Comparison of ENCODE assay signal across 18 cellular contexts in genomic region chr5:14914603-14915277, GRCh38. TPM values are rescaled to one million over a fixed set of nuclear protein-coding genes. Genes with fewer than 3 reads are reported as not detected.
DNase-seq lines count a peak whose midpoint lies in the region; ATAC-seq and TF ChIP-seq lines count a peak whose summit lies in the region.
"Had no signal": no experiment of that assay in that cellular context is flagged by ENCODE, and none has a peak within 500 bp of the region (broad histone marks: within the 10 kb centered on the region; RNA-seq: fewer than 3 reads in every experiment).

No MANE protein-coding gene starts in this region.

- H3K27me3 ChIP-seq in left lung (no peaks in the 10 kb centered on the region), WERI-Rb-1 (ENCODE audit: insufficient read depth, low read depth, severe bottlenecking) (no peaks in the 10 kb centered on the region)

- H3K27ac ChIP-seq in left lung = no peak overlapping the region
- no peak overlapping the region for H3K27ac ChIP-seq in WERI-Rb-1
- H3K27ac ChIP-seq: prostate gland had no signal

- intact Hi-C loops in left lung (cut with DNase I) = no loop called here
- intact Hi-C loops in posterior vena cava (cut with DNase I) = no loop called here

- in situ Hi-C loops in astrocyte of the spinal cord (cut with HindIII; ENCODE audit: low sequenced_read_pairs) = no loop called here

- peak; percentile 14 for DNase-seq in COLO829 (ENCODE audit: low spot score)
- DNase-seq in HS-5 (ENCODE audit: low read depth) = peak; percentile 63
- DNase-seq in astrocyte of the spinal cord (ENCODE audit: low read depth, low spot score) = peak; percentile 83
- peak; percentile 25 for DNase-seq in kidney tubule cell (ENCODE audit: low spot score)
- DNase-seq in left lung = no peak
- DNase-seq in posterior vena cava (ENCODE audit: low spot score) = no peak
- no peak for DNase-seq in WERI-Rb-1
- DNase-seq: activated CD4-positive, alpha-beta T cell treated with anti-CD3 and anti-CD28 coated beads, Interleukin-2, amount 50 U/mL, for 4 hours; amygdala; CD8-positive, alpha-beta memory T cell; GOT3; NCI-H1436; NCI-H774; stimulated activated CD4-positive, alpha-beta T cell treated with anti-CD3 and anti-CD28 coated beads, Interleukin-2, amount 100 ng/mL, for 24 hours; stimulated activated naive CD4-positive, alpha-beta T cell; SW 1271 had no signal

- no peak for TF ChIP-seq CTCF in astrocyte of the spinal cord (IDR thresholded peaks at IDR 0.05; ENCODE audit: low read depth, low read length)
- no peak for TF ChIP-seq CTCF in left lung (IDR thresholded peaks at IDR 0.05)
- TF ChIP-seq CTCF in WERI-Rb-1 (IDR thresholded peaks at IDR 0.05; ENCODE audit: low read depth, low read length) = no peak

- H3K4me1 ChIP-seq in left lung = no peaks in the 10 kb centered on the region
- H3K4me1 ChIP-seq: prostate gland had no signal

- H3K9me3 ChIP-seq in left lung (no peaks in the 10 kb centered on the region), WERI-Rb-1 (ENCODE audit: severe bottlenecking) (no peaks in the 10 kb centered on the region)
- H3K9me3 ChIP-seq: prostate gland had no signal

- H3K36me3 ChIP-seq in left lung (no peaks in the 10 kb centered on the region), WERI-Rb-1 (no peaks in the 10 kb centered on the region)
- H3K36me3 ChIP-seq: prostate gland had no signal

- H3K4me3 ChIP-seq in astrocyte of the spinal cord (ENCODE audit: low read depth, low read length) (no peak overlapping the region), left lung (no peak overlapping the region), WERI-Rb-1 (ENCODE audit: low read depth, low read length) (no peak overlapping the region)
- H3K4me3 ChIP-seq: prostate gland had no signal

- no peak for ATAC-seq in left lung
- no peak for ATAC-seq in HG03280 (IDR thresholded peaks at IDR 0.05; ENCODE audit: unreplicated experiment)

RNA-seq across cellular contexts. Expression of gene ANKH, which starts 43.2 kb away (rescaled TPM):
- total RNA-seq in left lung = 10 to 100 TPM; 45.3 to 57.5 TPM
- 10 to 100 TPM; 93.8 to 94.1 TPM for total RNA-seq in posterior vena cava

Comparison
In these comparisons a context has a peak if more than half of its experiments do, and no peak if none do; other contexts are left out.
1. DNase-seq: peak in COLO829 (single experiment), HS-5 (single experiment), astrocyte of the spinal cord (single experiment) and kidney tubule cell (single experiment); none in left lung (0 of 2), posterior vena cava (single experiment) and WERI-Rb-1 (single experiment).